29 cellular contexts compared by ENCODE assay signal in genomic region chr4:7252051-7252450, GRCh38. TPM values are rescaled to one million over a fixed set of nuclear protein-coding genes. Genes with fewer than 3 reads are reported as not detected.
"Had no signal": no experiment of that assay in that cellular context is flagged by ENCODE, and none has a peak within 500 bp of the region (broad histone marks: within the 10 kb centered on the region; RNA-seq: fewer than 3 reads in every experiment).

No MANE protein-coding gene starts in this region.

- H3K27ac Mint-ChIP-seq: activated B cell treated with CpG ODN at 0.5 μM for 24 hours; activated CD4-positive, alpha-beta memory T cell treated with anti-CD3 and anti-CD28 coated beads for 36 hours; activated naive CD4-positive, alpha-beta T cell treated with anti-CD3 and anti-CD28 coated beads, Interleukin-2, amount 10 ng/mL, durations not matched to agents 7 days and 5 days; activated naive CD8-positive, alpha-beta T cell; activated naive CD8-positive, alpha-beta T cell treated with anti-CD3 and anti-CD28 coated beads, Interleukin-2, amount 50 U/mL, for 24 hours; T-helper 2 cell treated with Interferon-gamma antibody and Interleukin-4, amounts not matched to agents 5 μg/mL and 100 μg/mL, for 36 hours had no signal

- H3K36me3 Mint-ChIP-seq: activated CD4-positive, alpha-beta memory T cell treated with anti-CD3 and anti-CD28 coated beads for 36 hours; activated naive CD4-positive, alpha-beta T cell treated with anti-CD3 and anti-CD28 coated beads, Interleukin-2, amount 10 ng/mL, durations not matched to agents 7 days and 5 days; activated naive CD8-positive, alpha-beta T cell had no signal

- H3K9me3 ChIP-seq: MG63 had no signal

- H3K4me3 ChIP-seq: cardiac muscle cell, MG63 had no signal

- H3K9me3 Mint-ChIP-seq: activated CD4-positive, alpha-beta memory T cell treated with anti-CD3 and anti-CD28 coated beads for 36 hours; activated naive CD4-positive, alpha-beta T cell treated with anti-CD3 and anti-CD28 coated beads, Interleukin-2, amount 10 ng/mL, durations not matched to agents 7 days and 5 days; activated naive CD8-positive, alpha-beta T cell treated with anti-CD3 and anti-CD28 coated beads, Interleukin-2, amount 50 U/mL, for 24 hours; central memory CD8-positive, alpha-beta T cell; T-helper 2 cell treated with Interferon-gamma antibody and Interleukin-4, amounts not matched to agents 5 μg/mL and 100 μg/mL, for 36 hours had no signal

- H3K27me3 ChIP-seq: cardiac muscle cell, MG63 had no signal

- H3K36me3 ChIP-seq: cardiac muscle cell, MG63 had no signal

- H3K27ac ChIP-seq: cardiac muscle cell had no signal

- H3K4me1 Mint-ChIP-seq: activated naive CD4-positive, alpha-beta T cell treated with anti-CD3 and anti-CD28 coated beads, Interleukin-2, amount 10 ng/mL, durations not matched to agents 7 days and 5 days; activated naive CD8-positive, alpha-beta T cell treated with anti-CD3 and anti-CD28 coated beads, Interleukin-2, amount 50 U/mL, for 24 hours; central memory CD8-positive, alpha-beta T cell had no signal

- H3K4me3 Mint-ChIP-seq: activated B cell treated with CpG ODN at 0.5 μM for 24 hours; activated CD4-positive, alpha-beta memory T cell treated with anti-CD3 and anti-CD28 coated beads for 36 hours; activated naive CD4-positive, alpha-beta T cell treated with anti-CD3 and anti-CD28 coated beads, Interleukin-2, amount 10 ng/mL, durations not matched to agents 7 days and 5 days; activated naive CD8-positive, alpha-beta T cell; activated naive CD8-positive, alpha-beta T cell treated with anti-CD3 and anti-CD28 coated beads, Interleukin-2, amount 50 U/mL, for 24 hours; central memory CD8-positive, alpha-beta T cell; T-helper 2 cell treated with Interferon-gamma antibody and Interleukin-4, amounts not matched to agents 5 μg/mL and 100 μg/mL, for 36 hours had no signal

- DNase-seq: activated B cell treated with CpG ODN at 0.5 μM for 24 hours; activated CD4-positive, alpha-beta memory T cell treated with anti-CD3 and anti-CD28 coated beads for 36 hours; activated CD4-positive, alpha-beta T cell treated with anti-CD3 and anti-CD28 coated beads for 4 hours; activated CD4-positive, alpha-beta T cell treated with anti-CD3 and anti-CD28 coated beads, Interleukin-2, amount 50 U/mL, for 1 hour; activated CD4-positive, CD25-positive, alpha-beta regulatory T cell treated with anti-CD3 and anti-CD28 coated beads, Interleukin-2, amount 50 U/mL, for 72 hours; activated CD8-positive, alpha-beta memory T cell treated with anti-CD3 and anti-CD28 coated beads, Interleukin-2, amount 50 U/mL, for 4 hours; activated effector memory CD4-positive, alpha-beta T cell treated with Interleukin-2 at 50 U/mL for 16 hours; activated naive CD4-positive, alpha-beta T cell treated with anti-CD3 and anti-CD28 coated beads, Interleukin-2, amount 10 ng/mL, durations not matched to agents 7 days and 5 days; activated naive CD8-positive, alpha-beta T cell treated with anti-CD3 and anti-CD28 coated beads, Interleukin-2, amount 50 U/mL, for 24 hours; activated T-cell treated with anti-CD3 and anti-CD28 coated beads for 4 hours; activated T-cell treated with anti-CD3 and anti-CD28 coated beads, Interleukin-2, amount 50 U/mL, for 48 hours; anterior cingulate cortex; Kasumi-1; KBM-7; MG63; NCI-H1092; NCI-H1436 treated with DMSO at 0.1 percent for 48 hours; NCI-H1694 treated with DMSO at 0.1 percent for 48 hours; NCI-H2029; NCI-H345; NCI-H524 treated with DMSO at 0.1 percent for 48 hours; SIG-M5; SW 1271; T-helper 1 cell had no signal

RNA-seq across cellular contexts. Expression of gene SORCS2, which starts 59.7 kb away (rescaled TPM):
- total RNA-seq: activated B cell treated with CpG ODN at 0.5 μM for 24 hours, NCI-H460 had no signal
